In the genomic region with DNA sequence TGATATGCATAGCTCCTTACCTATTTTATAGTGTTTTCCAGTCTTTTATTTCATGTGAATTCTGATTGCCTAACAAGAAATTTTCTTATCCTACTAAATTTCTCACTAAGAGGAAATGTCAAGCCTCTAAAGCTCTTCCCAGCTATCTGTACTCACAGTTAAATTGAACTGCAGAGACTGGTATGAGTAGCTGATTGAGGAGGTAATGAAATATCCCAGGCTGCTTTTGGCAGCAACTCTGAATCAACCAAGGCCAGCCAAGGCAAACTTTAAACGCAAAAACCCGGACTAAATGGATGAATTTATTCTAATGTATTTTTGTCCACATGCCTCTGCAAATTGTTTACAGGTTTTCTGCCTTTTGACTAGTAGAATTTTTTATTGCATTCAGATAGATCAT, we compare ENCODE assay signal across 11 cellular contexts.
"Had no signal": no experiment of that assay in that cellular context is flagged by ENCODE, and none has a peak within 500 bp of the region (broad histone marks: within the 10 kb centered on the region; RNA-seq: fewer than 3 reads in every experiment).

No MANE protein-coding gene starts in this region.

- H3K4me3 ChIP-seq: GM23248, GM23338, HAP-1 had no signal

- DNase-seq: GM23248, GOT3, H7, H9, HCEC 1CT, HFFc6 had no signal

- H3K36me3 ChIP-seq: HAP-1 had no signal

- H3K4me2 ChIP-seq: GM23338 had no signal

- H3K27ac ChIP-seq: GM23248 had no signal

- H3K4me1 ChIP-seq: HAP-1 had no signal

- H2AFZ ChIP-seq: GM23248, GM23338 had no signal

- H3K9me3 ChIP-seq: HAP-1 had no signal

- H3K9ac ChIP-seq: GM23248 had no signal

- FAIRE-seq: H1, H54 had no signal

- ATAC-seq: GM23338, HCT116 had no signal
